ENCODE assay signal across 10 cellular contexts in the genomic region with DNA sequence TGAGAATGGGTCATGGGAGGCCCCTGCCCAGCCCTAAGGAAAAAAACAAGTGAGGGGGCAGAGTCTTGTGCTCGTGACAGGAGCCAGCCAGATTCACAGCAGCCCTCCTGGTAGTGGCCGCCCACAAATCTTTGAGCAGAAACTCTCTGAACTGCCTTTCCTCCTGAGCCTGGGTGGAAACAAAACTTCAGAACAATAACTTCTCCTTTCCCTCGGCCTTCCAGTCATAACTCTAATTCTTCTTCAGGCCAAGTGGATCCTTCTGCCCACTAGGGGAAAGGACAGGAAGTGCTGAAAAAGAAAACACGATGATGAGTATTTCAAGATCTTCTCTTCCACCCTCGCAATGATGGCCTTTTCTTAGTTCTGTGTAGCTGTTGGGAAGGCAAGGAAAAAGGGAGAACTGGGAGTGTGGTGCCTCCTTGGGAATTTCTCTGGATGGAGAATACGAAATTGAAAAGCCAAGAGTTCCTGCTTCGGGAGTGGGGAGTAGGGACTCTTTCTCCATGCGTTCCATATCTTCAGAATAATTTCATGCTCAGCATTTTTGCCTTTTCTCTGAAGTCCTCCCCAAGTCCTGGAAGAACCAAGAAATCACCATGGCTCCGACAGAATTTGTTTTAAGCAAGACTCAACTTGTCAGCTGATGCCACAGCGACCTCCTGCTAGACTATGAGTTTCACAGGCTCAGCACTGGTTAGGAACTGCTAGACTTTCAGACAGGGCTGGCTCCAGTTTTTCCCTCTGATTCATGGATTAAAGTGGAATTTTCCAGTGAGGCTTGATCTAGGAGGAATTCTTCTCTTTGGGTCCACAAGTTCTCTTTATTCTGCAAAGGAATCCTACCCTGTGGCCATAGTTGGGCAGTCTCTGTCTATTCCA.
DNase-seq lines count a peak whose midpoint lies in the region; ATAC-seq, FAIRE-seq and TF ChIP-seq lines count a peak whose summit lies in the region.
"Had no signal": no experiment of that assay in that cellular context is flagged by ENCODE, and none has a peak within 500 bp of the region (broad histone marks: within the 10 kb centered on the region; RNA-seq: fewer than 3 reads in every experiment).

No MANE protein-coding gene starts in this region.

- H3K27ac ChIP-seq in esophagus muscularis mucosa (replicated peaks in 1 of 4) (peak overlapping the region; percentile 10 to 61 (median 48)), psoas muscle (peak overlapping the region; percentile 32), small intestine (ENCODE audit: low read depth in 1 of 2, low read length in 1 of 2) (no peak overlapping the region)

- H3K36me3 ChIP-seq in esophagus muscularis mucosa (no peaks in the 10 kb centered on the region), psoas muscle (ENCODE audit: insufficient read depth in 1 of 2, low read depth in 1 of 2) (no peaks in the 10 kb centered on the region), small intestine (ENCODE audit: control insufficient read depth in 2 of 2, insufficient read depth in 2 of 2, low read length in 2 of 2) (no peaks in the 10 kb centered on the region), Caco-2 (ENCODE audit: control insufficient read depth, insufficient read depth, low read length) (no peaks in the 10 kb centered on the region)

- BruUV-seq in Caco-2 (replicated peaks; lab: Mats Ljungman, UMichigan), result no TSS peak

- peaks cover 8% of the 10 kb centered on the region for H3K27me3 Mint-ChIP-seq in Caco-2 (ENCODE audit: insufficient read depth, unreplicated experiment)

- no peaks in the 10 kb centered on the region for H3K36me3 Mint-ChIP-seq in Caco-2 (ENCODE audit: insufficient read depth, unreplicated experiment)

- POLR2A ChIA-PET in Caco-2 (lab: Charles Lee), result no interaction called here

- no peaks in the 10 kb centered on the region for H3K4me1 Mint-ChIP-seq in Caco-2 (ENCODE audit: low read depth, unreplicated experiment)

- DNase-seq in GM12864 (ENCODE audit: low read depth), result no peak
- peak; percentile 40 for DNase-seq in NB4 (ENCODE audit: low read depth)
- DNase-seq in esophagus muscularis mucosa (ENCODE audit: extremely low spot score), result no peak
- DNase-seq in psoas muscle, result no peak
- DNase-seq in small intestine, result no peak
- DNase-seq in inferior parietal cortex (ENCODE audit: extremely low spot score), result no peak
- DNase-seq in Caco-2, result no peak

- H3K4me3 Mint-ChIP-seq in Caco-2 (ENCODE audit: unreplicated experiment), result no peak overlapping the region
- H3K4me3 Mint-ChIP-seq: T-helper 2 cell treated with Interferon-gamma antibody and Interleukin-4, amounts not matched to agents 5 μg/mL and 100 μg/mL, for 36 hours had no signal

- no peak for FAIRE-seq in small intestine (lab: Jason Lieb, UNC)
- FAIRE-seq: GM18507 had no signal

- CTCF ChIA-PET in Caco-2 (lab: Charles Lee), result no interaction called here

- TF ChIP-seq EP300 in esophagus muscularis mucosa (IDR thresholded peaks at IDR 0.05), result no peak

- H3K4me1 ChIP-seq in esophagus muscularis mucosa, result peaks cover 24 to 37% (median 34%) of the 10 kb centered on the region in 4 donors
- H3K4me1 ChIP-seq in psoas muscle, result peaks cover 34% of the 10 kb centered on the region
- H3K4me1 ChIP-seq in small intestine (ENCODE audit: control insufficient read depth in 2 of 2, insufficient read depth in 1 of 2, low read depth in 1 of 2, low read length in 1 of 2), result peaks cover 0 to 2% of the 10 kb centered on the region in 2 donors
- no peaks in the 10 kb centered on the region for H3K4me1 ChIP-seq in Caco-2

- H3K27ac Mint-ChIP-seq in Caco-2 (ENCODE audit: unreplicated experiment), result no peak overlapping the region
- H3K27ac Mint-ChIP-seq: T-helper 2 cell treated with Interferon-gamma antibody and Interleukin-4, amounts not matched to agents 5 μg/mL and 100 μg/mL, for 36 hours had no signal

- TF ChIP-seq CTCF in GM12864 (IDR thresholded peaks at IDR 0.05; ENCODE audit: low read depth, low read length, missing control alignments), result peak; percentile 36
- TF ChIP-seq CTCF in NB4 (IDR thresholded peaks at IDR 0.05; ENCODE audit: low read depth, low read length), result peak; percentile 44
- peak; percentile 14 to 47 (median 22) for TF ChIP-seq CTCF in esophagus muscularis mucosa (IDR thresholded peaks at IDR 0.05)
- TF ChIP-seq CTCF in psoas muscle (IDR thresholded peaks at IDR 0.05), result peak; percentile 36
- peak in 1 of 2 experiments; percentile 29 for TF ChIP-seq CTCF in Caco-2 (IDR thresholded peaks at IDR 0.05; ENCODE audit: insufficient read depth in 1 of 2, low read depth in 1 of 2, low read length in 1 of 2, severe bottlenecking in 1 of 2, unreplicated experiment in 1 of 2)

- no peak for TF ChIP-seq POLR2A in NB4 (IDR thresholded peaks at IDR 0.05; ENCODE audit: extremely low read depth, insufficient read length)
- TF ChIP-seq POLR2A in esophagus muscularis mucosa (IDR thresholded peaks at IDR 0.05; ENCODE audit: low read depth), result no peak

- H3K4me3 ChIP-seq in GM12864 (ENCODE audit: low read depth, low read length), result no peak overlapping the region
- H3K4me3 ChIP-seq in NB4 (ENCODE audit: low read depth, low read length), result no peak overlapping the region
- no peak overlapping the region for H3K4me3 ChIP-seq in esophagus muscularis mucosa
- no peak overlapping the region for H3K4me3 ChIP-seq in psoas muscle
- H3K4me3 ChIP-seq in small intestine (ENCODE audit: low read depth in 1 of 2, low read length in 2 of 2), result no peak overlapping the region
- no peak overlapping the region for H3K4me3 ChIP-seq in Caco-2 (ENCODE audit: low read depth, low read length)

- H3K27me3 ChIP-seq in esophagus muscularis mucosa (no peaks in the 10 kb centered on the region), psoas muscle (ENCODE audit: insufficient read depth in 3 of 3, low read length in 2 of 3) (no peaks in the 10 kb centered on the region), small intestine (ENCODE audit: control insufficient read depth in 2 of 2, insufficient read depth in 2 of 2, low read length in 2 of 2) (no peaks in the 10 kb centered on the region), Caco-2 (replicated peaks; ENCODE audit: control insufficient read depth, insufficient read depth, low read length) (no peaks in the 10 kb centered on the region; the same call in 1 of the 2 replicates)

- 68% methylated on average over 10 of the region's 10 CpGs for WGBS in esophagus muscularis mucosa
- 44 to 68% (median 61%) methylated on average over 10 of the region's 10 CpGs for WGBS in psoas muscle, 3 donors
- WGBS in small intestine, 3 donors, result 78 to 84% (median 79%) methylated on average over 10 of the region's 10 CpGs

- ATAC-seq in psoas muscle (peak in 3 of 4 donors; percentile 35 to 45 (median 36)), GM21360 (IDR thresholded peaks at IDR 0.05; ENCODE audit: unreplicated experiment) (no peak)

- H3K9me3 ChIP-seq in esophagus muscularis mucosa (no peaks in the 10 kb centered on the region), psoas muscle (no peaks in the 10 kb centered on the region), small intestine (ENCODE audit: control insufficient read depth, low read depth) (no peaks in the 10 kb centered on the region), Caco-2 (no peaks in the 10 kb centered on the region)

- intact Hi-C loops in esophagus muscularis mucosa (cut with DNase I), result no loop called here
- intact Hi-C loops in psoas muscle (cut with DNase I), result no loop called here
- intact Hi-C loops in Caco-2 (cut with micrococcal nuclease; ENCODE audit: unreplicated experiment), result no loop called here

- H3K9me3 Mint-ChIP-seq in Caco-2 (ENCODE audit: unreplicated experiment), result no peaks in the 10 kb centered on the region
- H3K9me3 Mint-ChIP-seq: T-helper 2 cell treated with Interferon-gamma antibody and Interleukin-4, amounts not matched to agents 5 μg/mL and 100 μg/mL, for 36 hours had no signal

Comparison
In these comparisons a context has a peak if more than half of its experiments do, and no peak if none do; other contexts are left out.
1. H3K27ac ChIP-seq: peak in esophagus muscularis mucosa (4 of 4) and psoas muscle (single experiment); none in small intestine (0 of 2).